ENCODE assay signal across 8 cellular contexts in genomic region chr14:53971501-53971900, GRCh38. TPM values are rescaled to one million over a fixed set of nuclear protein-coding genes. Genes with fewer than 3 reads are reported as not detected.
"Had no signal": no experiment of that assay in that cellular context is flagged by ENCODE, and none has a peak within 500 bp of the region (broad histone marks: within the 10 kb centered on the region; RNA-seq: fewer than 3 reads in every experiment).

No MANE protein-coding gene starts in this region.

- DNase-seq: H9, HCEC 1CT, IMR-90 had no signal

- ATAC-seq: GM23338, K562 had no signal

- H3K4me3 ChIP-seq: GM23338, K562 had no signal

- FAIRE-seq: H1, H54, HTR-8/SVneo, K562 had no signal

RNA-seq across cellular contexts. Expression of gene BMP4, which starts 14.9 kb away (rescaled TPM):
- total RNA-seq: K562 had no signal
